27 cellular contexts compared by ENCODE assay signal in genomic region chr7:418636-419280, GRCh38.
DNase-seq lines count a peak whose midpoint lies in the region; ATAC-seq and TF ChIP-seq lines count a peak whose summit lies in the region.
"Had no signal": no experiment of that assay in that cellular context is flagged by ENCODE, and none has a peak within 500 bp of the region (broad histone marks: within the 10 kb centered on the region; RNA-seq: fewer than 3 reads in every experiment).

No MANE protein-coding gene starts in this region.

- no peak for TF ChIP-seq CTCF in smooth muscle cell (IDR thresholded peaks at IDR 0.05; ENCODE audit: borderline replicate concordance, insufficient read depth, poor library complexity, severe bottlenecking)

- H3F3A ChIP-seq in smooth muscle cell (ENCODE audit: low read depth) = no peaks in the 10 kb centered on the region

- no peaks in the 10 kb centered on the region for H3K4me1 ChIP-seq in smooth muscle cell (ENCODE audit: low read depth)
- H3K4me1 ChIP-seq: gastrocnemius medialis, thyroid gland had no signal

- H3K9ac ChIP-seq in smooth muscle cell (ENCODE audit: low read depth) = no peak overlapping the region

- H3K9me3 ChIP-seq in smooth muscle cell (replicated peaks; ENCODE audit: low read depth) = no peaks in the 10 kb centered on the region
- H3K9me3 ChIP-seq: thyroid gland had no signal

- H3K4me2 ChIP-seq in smooth muscle cell = no peak overlapping the region

- no peak overlapping the region for H3K4me3 ChIP-seq in smooth muscle cell
- H3K4me3 ChIP-seq: coronary artery, gastrocnemius medialis, thyroid gland had no signal

- H3K36me3 ChIP-seq in smooth muscle cell (ENCODE audit: low read depth) = no peaks in the 10 kb centered on the region
- H3K36me3 ChIP-seq: gastrocnemius medialis, thyroid gland had no signal

- no peak overlapping the region for H3K27ac ChIP-seq in substantia nigra (ENCODE audit: low read depth, low read length, poor library complexity, severe bottlenecking)
- no peak overlapping the region for H3K27ac ChIP-seq in smooth muscle cell (ENCODE audit: low read depth)
- H3K27ac ChIP-seq: coronary artery, gastrocnemius medialis, RWPE1, thyroid gland had no signal

- no peaks in the 10 kb centered on the region for H3K79me2 ChIP-seq in smooth muscle cell (ENCODE audit: low read depth)

- no peak overlapping the region for H2AFZ ChIP-seq in smooth muscle cell (ENCODE audit: low read depth)

- H3K27me3 ChIP-seq in smooth muscle cell (ENCODE audit: low read depth) = no peaks in the 10 kb centered on the region
- H3K27me3 ChIP-seq: thyroid gland had no signal

- 96% methylated on average over 11 of the region's 11 CpGs for WGBS in smooth muscle cell (ENCODE audit: low lambda C conversion rate)

- no peaks in the 10 kb centered on the region for H4K20me1 ChIP-seq in smooth muscle cell (ENCODE audit: low read depth)

- peak; percentile 10 for DNase-seq in activated CD8-positive, alpha-beta memory T cell treated with anti-CD3 and anti-CD28 coated beads, Interleukin-2, amount 50 U/mL, for 4 hours
- no peak for DNase-seq in activated CD8-positive, alpha-beta memory T cell treated with anti-CD3 and anti-CD28 coated beads, Interleukin-2, amount 50 U/mL, for 48 hours
- DNase-seq in anterior cingulate cortex (lab: John Stamatoyannopoulos, UW) (peak in 45 of 58 donors; percentile 18 to 82 (median 48)), medulla oblongata (ENCODE audit: extremely low spot score) (peak; percentile 77), substantia nigra (lab: John Stamatoyannopoulos, UW) (peak in 28 of 49 donors; percentile 14 to 78 (median 44)), smooth muscle cell (lab: John Stamatoyannopoulos, UW; ENCODE audit: unreplicated experiment) (no peak), SIG-M5 treated with dmso at 0.1 percent for 504 hours (lab: John Stamatoyannopoulos, UW; ENCODE audit: unreplicated experiment) (no peak)
- DNase-seq: activated CD4-positive, alpha-beta T cell treated with anti-CD3 and anti-CD28 coated beads, Interleukin-2, amount 50 U/mL, for 4 hours; activated effector memory CD4-positive, alpha-beta T cell treated with Interleukin-2 at 50 U/mL for 16 hours; AML-193; CD8-positive, alpha-beta memory T cell; effector memory CD8-positive, alpha-beta T cell; gastrocnemius medialis; HFFc6; kidney glomerular epithelial cell; NCI-H1048; NCI-H187 treated with DMSO at 0.1 percent for 48 hours; NCI-H226; NCI-H774; stimulated activated CD4-positive, alpha-beta T cell treated with anti-CD3 and anti-CD28 coated beads, Interleukin-12 subunit alpha, Interleukin-12 subunit beta, amount 100 ng/mL, for 4 hours; stimulated activated naive CD8-positive, alpha-beta T cell treated with anti-CD3 and anti-CD28 coated beads, Interleukin-15, Interleukin-2, amounts not matched to agents 100 U/mL and 50 U/mL, for 24 hours; T1000; thyroid gland had no signal

- no peak for ATAC-seq in HG03520 (IDR thresholded peaks at IDR 0.05; ENCODE audit: unreplicated experiment)
- ATAC-seq: effector memory CD8-positive, alpha-beta T cell; esophagus mucosa; gastrocnemius medialis; stimulated activated naive CD8-positive, alpha-beta T cell treated with anti-CD3 and anti-CD28 coated beads, Interleukin-15, Interleukin-2, amounts not matched to agents 100 U/mL and 50 U/mL, for 24 hours had no signal

Comparison
In these comparisons a context has a peak if more than half of its experiments do, and no peak if none do; other contexts are left out.
1. DNase-seq: peak in activated CD8-positive, alpha-beta memory T cell treated with anti-CD3 and anti-CD28 coated beads, Interleukin-2, amount 50 U/mL, for 4 hours (single experiment), anterior cingulate cortex (45 of 58), medulla oblongata (single experiment) and substantia nigra (28 of 49); none in activated CD8-positive, alpha-beta memory T cell treated with anti-CD3 and anti-CD28 coated beads, Interleukin-2, amount 50 U/mL, for 48 hours (single experiment), smooth muscle cell (single experiment) and SIG-M5 treated with dmso at 0.1 percent for 504 hours (single experiment).